Comparison of ENCODE assay signal across 8 cellular contexts in the genomic region with DNA sequence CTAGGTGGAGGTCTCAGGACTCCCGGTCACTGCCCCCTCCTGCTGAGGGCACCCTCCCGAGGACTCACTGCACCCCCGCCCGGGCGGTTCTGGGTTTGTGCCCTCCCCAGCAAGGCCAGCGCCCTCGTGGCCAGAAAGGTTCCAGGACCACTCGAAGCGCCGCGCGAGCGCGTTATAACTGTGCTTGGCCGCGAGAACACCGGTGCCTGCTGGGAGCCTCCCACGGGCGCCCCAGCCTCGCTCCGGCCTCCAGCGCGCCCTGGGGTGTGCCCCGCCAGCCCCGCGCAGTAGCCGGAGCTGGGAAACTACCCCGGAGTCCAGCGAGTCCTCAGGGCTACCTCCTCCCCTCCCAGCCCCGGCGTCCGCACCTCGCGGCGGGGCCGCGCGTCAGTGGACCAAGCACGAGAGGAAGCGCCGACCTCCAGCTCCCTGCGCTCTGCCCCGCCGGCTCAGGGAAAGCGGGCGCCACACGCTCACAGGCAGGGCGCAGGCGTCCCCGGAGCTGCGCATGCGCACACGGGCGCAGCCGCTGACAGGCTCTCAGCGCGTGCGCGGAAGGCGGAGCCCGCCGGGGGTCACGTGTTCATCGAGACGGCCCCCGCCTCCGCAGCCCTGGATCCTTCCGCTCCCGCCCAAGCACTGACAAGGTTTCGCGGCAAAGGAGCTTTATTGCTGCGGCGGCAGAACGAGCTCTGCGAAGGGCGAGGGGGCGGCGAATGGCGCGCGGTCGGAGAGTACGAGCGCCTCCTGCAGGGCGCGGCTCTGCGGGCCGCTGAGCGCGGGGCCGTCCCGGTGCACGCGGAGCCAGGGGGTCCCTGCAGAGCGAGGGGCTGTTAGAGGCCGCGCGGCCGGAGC. TPM values are rescaled to one million over a fixed set of nuclear protein-coding genes. Genes with fewer than 3 reads are reported as not detected.
A peak's percentile ranks its signal among the peaks of the same experiment; 100 is the strongest.
DNase-seq lines count a peak whose midpoint lies in the region; ATAC-seq and TF ChIP-seq lines count a peak whose summit lies in the region.

Gene SCO2 (minus strand): TSS at position 495 of the 855 bp plus-strand sequence. CDS start 1,187 bp downstream, outside the sequence.

- peak within 1 kb of the TSS; percentile 86 for H3K9ac ChIP-seq in colonic mucosa (ENCODE audit: low read depth in 2 of 2, low read length in 2 of 2)

- peak; percentile 34 for TF ChIP-seq CTCF in colonic mucosa (IDR thresholded peaks at IDR 0.05)

- H3K4me3 ChIP-seq in colonic mucosa, result peak within 1 kb of the TSS; percentile 85

- peak within 1 kb of the TSS; percentile 100 for H3K27ac ChIP-seq in colonic mucosa

- peaks cover 16% of the 10 kb centered on the region for H3K4me1 ChIP-seq in colonic mucosa

- peak; percentile 86 to 91 for DNase-seq in AML-193 (lab: John Stamatoyannopoulos, UW)
- peak; percentile 75 for DNase-seq in NCI-H510A treated with DMSO at 0.1 percent for 48 hours (lab: John Stamatoyannopoulos, UW)
- peak; percentile 98 to 99 for DNase-seq in activated CD4-positive, alpha-beta T cell treated with anti-CD3 and anti-CD28 coated beads for 4 hours
- peak; percentile 97 for DNase-seq in colonic mucosa
- peak; percentile 99 for DNase-seq in left kidney (ENCODE audit: low read depth, low spot score)
- peak; percentile 98 for DNase-seq in stimulated activated CD4-positive, alpha-beta T cell treated with anti-CD3 and anti-CD28 coated beads, Interleukin-1b, Interleukin-23, amount 100 ng/mL, for 48 hours

- peaks cover 10% of the 10 kb centered on the region for H3K36me3 ChIP-seq in colonic mucosa

- H3K27me3 ChIP-seq in colonic mucosa, result no peaks in the 10 kb centered on the region

- peak; percentile 39 for ATAC-seq in GM19035 (IDR thresholded peaks at IDR 0.05; ENCODE audit: unreplicated experiment)
- ATAC-seq in HG03342 (IDR thresholded peaks at IDR 0.05; ENCODE audit: unreplicated experiment), result peak; percentile 42

- intact Hi-C loops in colonic mucosa (cut with DNase I), result no loop called here

- H3K9me3 ChIP-seq in colonic mucosa, result no peaks in the 10 kb centered on the region

RNA-seq across cellular contexts. Expression of gene SCO2, which starts in this region (rescaled TPM):
- total RNA-seq in colonic mucosa, result 1 to 10 TPM; 1.8 to 5.8 TPM

Comparison
In these comparisons a context has a peak if more than half of its experiments do, and no peak if none do; other contexts are left out.
1. Peak in every context shown above with its lines: DNase-seq, ATAC-seq, H3K4me3 ChIP-seq and H3K27ac ChIP-seq.